1 cellular context compared by ENCODE assay signal in the genomic region with DNA sequence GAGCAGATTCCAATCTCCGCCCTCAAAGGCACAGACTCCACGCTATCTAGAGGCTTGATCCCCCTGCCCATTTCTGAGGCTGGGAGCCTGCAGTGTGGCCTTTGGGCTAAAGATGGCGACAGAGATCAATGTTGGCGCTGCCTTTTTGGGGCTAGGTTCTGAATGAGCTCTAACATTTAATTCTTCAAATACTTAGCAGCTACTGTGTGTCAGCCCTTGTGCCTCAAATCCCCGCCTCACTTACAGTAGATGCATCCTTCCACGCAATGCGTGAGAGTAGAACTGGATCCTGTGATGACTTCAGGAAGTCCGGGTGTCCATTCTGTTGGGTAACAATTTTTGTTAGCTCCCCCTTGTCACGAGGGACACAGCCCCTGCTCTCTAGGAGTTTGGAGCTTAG.
TF ChIP-seq lines count a peak whose summit lies in the region.

No MANE protein-coding gene starts in this region.

TF ChIP-seq in endothelial cell of umbilical vein, 7 proteins besides CTCF, POLR2A, EP300 and RAD21 (continued from another document):
- TF ChIP-seq JUN (IDR thresholded peaks at IDR 0.05; ENCODE audit: borderline replicate concordance, insufficient read depth, insufficient read length, low read depth), result no peak
- TF ChIP-seq MYC (IDR thresholded peaks at IDR 0.05; ENCODE audit: low read depth, low read length), result no peak
